In the genomic region with DNA sequence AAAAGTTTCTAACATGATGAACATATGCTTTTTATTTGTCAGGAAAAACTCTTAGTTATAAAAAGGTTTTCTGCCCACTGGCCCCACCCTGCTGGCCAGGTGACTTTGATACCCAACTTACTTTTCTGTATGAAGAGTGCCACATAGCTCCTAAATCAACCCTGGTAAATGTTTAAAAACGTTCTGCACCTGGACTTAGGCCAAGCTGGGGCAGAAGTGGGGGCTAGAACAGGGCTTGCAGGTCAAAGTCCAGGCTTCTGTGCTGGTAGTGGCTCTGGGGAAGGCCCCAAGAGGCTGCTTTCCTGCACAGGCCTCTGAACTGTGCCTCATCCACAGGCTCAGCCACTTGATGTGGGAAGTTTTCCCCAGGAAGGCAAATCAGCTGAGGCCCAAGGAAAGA, we compare ENCODE assay signal across 27 cellular contexts.
DNase-seq lines count a peak whose midpoint lies in the region; ATAC-seq, FAIRE-seq and TF ChIP-seq lines count a peak whose summit lies in the region.
"Had no signal": no experiment of that assay in that cellular context is flagged by ENCODE, and none has a peak within 500 bp of the region (broad histone marks: within the 10 kb centered on the region; RNA-seq: fewer than 3 reads in every experiment).

No MANE protein-coding gene starts in this region.

- H3K79me2 ChIP-seq in HepG2 (ENCODE audit: insufficient read depth, low read length): no peaks in the 10 kb centered on the region

- H3K4me2 ChIP-seq in HepG2 (ENCODE audit: low read depth, low read length): peak overlapping the region; percentile 50
- H3K4me2 ChIP-seq: PC-9 had no signal

- H3K27ac ChIP-seq in body of pancreas: no peak overlapping the region
- no peak overlapping the region for H3K27ac ChIP-seq in HepG2 (ENCODE audit: extremely low read length, insufficient read depth, low read length)
- peak overlapping the region; percentile 91 to 93 for H3K27ac ChIP-seq in mucosa of rectum (ENCODE audit: low read depth in 2 of 2, low read length in 2 of 2)
- H3K27ac ChIP-seq: HL-60, PC-9 had no signal

- no peaks in the 10 kb centered on the region for H4K20me1 ChIP-seq in HepG2 (ENCODE audit: insufficient read depth, low read length)

- H3K9ac ChIP-seq in HepG2 (ENCODE audit: insufficient read depth, low read depth, low read length): no peak overlapping the region
- H3K9ac ChIP-seq in mucosa of rectum (ENCODE audit: low read depth in 1 of 2, low read length in 2 of 2): no peak overlapping the region

- H3K4me3 ChIP-seq in body of pancreas (no peak overlapping the region), HepG2 (replicated peaks in 1 of 3; ENCODE audit: insufficient read depth in 1 of 3, low read depth in 2 of 3, low read length in 3 of 3) (no peak overlapping the region), mucosa of rectum (ENCODE audit: low read length in 2 of 2) (peak overlapping the region in 1 of 2 donors; percentile 1)
- H3K4me3 ChIP-seq: PC-9 had no signal

- TF ChIP-seq RAD21 in HepG2 (CRISPR knock-in tag; IDR thresholded peaks at IDR 0.05): no peak

- in situ Hi-C loops in HepG2 (cut with HindIII; ENCODE audit: extremely low pct_ligation_motif_present, low pct_unique_long_range_greater_than_20kb): no loop called here

- no peak overlapping the region for H2AFZ ChIP-seq in HepG2 (ENCODE audit: low read length)
- H2AFZ ChIP-seq: PC-9 had no signal

- no peak for TF ChIP-seq POLR2A in body of pancreas (IDR thresholded peaks at IDR 0.05)
- no peak for TF ChIP-seq POLR2A in HepG2 (IDR thresholded peaks at IDR 0.05; ENCODE audit: insufficient read depth in 1 of 2, low read depth in 2 of 2, low read length in 2 of 2)

- DNase-seq in body of pancreas (peak in 2 of 4 donors; percentile 25 to 51), HepG2 (ENCODE audit: low spot score) (peak; percentile 3), NCI-H2029 treated with DMSO at 0.1 percent for 48 hours (lab: John Stamatoyannopoulos, UW) (no peak), Right ventricle myocardium superior (no peak)
- no peak for DNase-seq in activated naive CD4-positive, alpha-beta T cell treated with anti-CD3 and anti-CD28 coated beads for 36 hours
- DNase-seq: C1 segment of cervical spinal cord; Caco-2; CD4-positive, alpha-beta memory T cell; DMS 273 treated with DMSO at 0.1 percent for 48 hours; DMS79; EL; Karpas-422; NCI-H1092; NCI-H1417 treated with DMSO at 0.1 percent for 48 hours; NCI-H187 treated with DMSO at 0.1 percent for 48 hours; NCI-H2107; NCI-H446; NCI-H82; NK-92 treated with Interleukin-12 subunit alpha and Interleukin-12 subunit beta, amount 100 ng/mL, for 24 hours; PC-9; RPMI8226; SHP77 had no signal

- H3K9me3 ChIP-seq in body of pancreas (no peaks in the 10 kb centered on the region), HepG2 (ENCODE audit: low read length) (no peaks in the 10 kb centered on the region), mucosa of rectum (ENCODE audit: control insufficient read depth in 2 of 2, low read length in 2 of 2) (no peaks in the 10 kb centered on the region)
- H3K9me3 ChIP-seq: Caco-2 had no signal

- no peaks in the 10 kb centered on the region for H3K36me3 ChIP-seq in body of pancreas (replicated peaks in 1 of 2; ENCODE audit: insufficient read depth in 1 of 2, low read depth in 2 of 2)
- no peaks in the 10 kb centered on the region for H3K36me3 ChIP-seq in HepG2 (replicated peaks in 1 of 2; ENCODE audit: control insufficient read depth in 1 of 2, insufficient read depth in 2 of 2, low read length in 2 of 2)
- no peaks in the 10 kb centered on the region for H3K36me3 ChIP-seq in mucosa of rectum (ENCODE audit: control insufficient read depth in 2 of 2, insufficient read depth in 2 of 2, low read length in 2 of 2)

- TF ChIP-seq EP300 in HepG2 (IDR thresholded peaks at IDR 0.05; ENCODE audit: low read depth in 2 of 2, low read length in 2 of 2) (no peak), HepG2 (CRISPR knock-in tag; IDR thresholded peaks at IDR 0.05; ENCODE audit: borderline replicate concordance) (no peak)

- H3K9me3 Mint-ChIP-seq in activated naive CD4-positive, alpha-beta T cell treated with anti-CD3 and anti-CD28 coated beads for 36 hours: no peaks in the 10 kb centered on the region
- H3K9me3 Mint-ChIP-seq: CD4-positive, alpha-beta memory T cell had no signal

- peaks cover 3% of the 10 kb centered on the region for H3K27me3 Mint-ChIP-seq in activated naive CD4-positive, alpha-beta T cell treated with anti-CD3 and anti-CD28 coated beads for 36 hours (ENCODE audit: low read depth)
- H3K27me3 Mint-ChIP-seq: CD4-positive, alpha-beta memory T cell had no signal

- ATAC-seq in body of pancreas: peak; percentile 62
- ATAC-seq in HepG2: peak; percentile 92
- no peak for ATAC-seq in GM21786 (IDR thresholded peaks at IDR 0.05; ENCODE audit: unreplicated experiment)
- no peak for ATAC-seq in Right ventricle myocardium superior (ENCODE audit: poor library complexity)

- no TSS peak for BruUV-seq in HepG2 (replicated peaks; lab: Mats Ljungman, UMichigan)

- no peak overlapping the region for H3K4me3 Mint-ChIP-seq in activated naive CD4-positive, alpha-beta T cell treated with anti-CD3 and anti-CD28 coated beads for 36 hours
- H3K4me3 Mint-ChIP-seq: CD4-positive, alpha-beta memory T cell had no signal

- intact Hi-C loops in body of pancreas (cut with DNase I): no loop called here
- intact Hi-C loops in HepG2 (cut with micrococcal nuclease; ENCODE audit: unreplicated experiment): no loop called here
- intact Hi-C loops in activated naive CD4-positive, alpha-beta T cell treated with anti-CD3 and anti-CD28 coated beads for 36 hours (cut with micrococcal nuclease): no loop called here
- intact Hi-C loops in Right ventricle myocardium superior (cut with DNase I): no loop called here

- CTCF ChIA-PET in HepG2 (lab: Yijun Ruan, JAX; ENCODE audit: low intra/inter-chr PET ratio, low total read pairs): no interaction called here
- CTCF ChIA-PET in activated naive CD4-positive, alpha-beta T cell treated with anti-CD3 and anti-CD28 coated beads for 36 hours (lab: Charles Lee): no interaction called here

- H3K27me3 ChIP-seq in body of pancreas (no peaks in the 10 kb centered on the region), HepG2 (ENCODE audit: control insufficient read depth in 1 of 2, insufficient read depth in 2 of 2, low read length in 2 of 2) (no peaks in the 10 kb centered on the region), mucosa of rectum (ENCODE audit: control insufficient read depth in 2 of 2, insufficient read depth in 2 of 2, low read length in 2 of 2) (no peaks in the 10 kb centered on the region)

- H3K27ac Mint-ChIP-seq in activated naive CD4-positive, alpha-beta T cell treated with anti-CD3 and anti-CD28 coated beads for 36 hours: no peak overlapping the region
- H3K27ac Mint-ChIP-seq: CD4-positive, alpha-beta memory T cell had no signal

- POLR2A ChIA-PET in HepG2 (lab: Yijun Ruan, JAX): no interaction called here

- H3K4me1 ChIP-seq in body of pancreas: peaks cover 8% of the 10 kb centered on the region
- peaks cover 19% of the 10 kb centered on the region for H3K4me1 ChIP-seq in HepG2 (ENCODE audit: insufficient read depth, low read length)
- peaks cover 18 to 33% of the 10 kb centered on the region in 2 donors for H3K4me1 ChIP-seq in mucosa of rectum (ENCODE audit: control insufficient read depth in 2 of 2, insufficient read depth in 2 of 2, low read length in 2 of 2)

- TF ChIP-seq CTCF in body of pancreas (IDR thresholded peaks at IDR 0.05) (no peak), HepG2 (CRISPR knock-in tag; IDR thresholded peaks at IDR 0.05) (no peak)

- FAIRE-seq in HepG2 (lab: Jason Lieb, UNC): no peak
- FAIRE-seq: GM12892, H54 had no signal

- no peaks in the 10 kb centered on the region for H3K4me1 Mint-ChIP-seq in activated naive CD4-positive, alpha-beta T cell treated with anti-CD3 and anti-CD28 coated beads for 36 hours (ENCODE audit: low read depth)

- H3K36me3 Mint-ChIP-seq in activated naive CD4-positive, alpha-beta T cell treated with anti-CD3 and anti-CD28 coated beads for 36 hours (ENCODE audit: low read depth): no peaks in the 10 kb centered on the region
- H3K36me3 Mint-ChIP-seq: CD4-positive, alpha-beta memory T cell had no signal

- WGBS in body of pancreas, 2 donors: 8 to 10% methylated on average over 1 of the region's 1 CpG
- 0% methylated on average over 1 of the region's 1 CpG for WGBS in HepG2 (ENCODE audit: low lambda C conversion rate)

TF ChIP-seq in HepG2, 621 proteins besides CTCF, POLR2A, EP300 and RAD21 (continues in another document):
- TF ChIP-seq, protein P1, sequence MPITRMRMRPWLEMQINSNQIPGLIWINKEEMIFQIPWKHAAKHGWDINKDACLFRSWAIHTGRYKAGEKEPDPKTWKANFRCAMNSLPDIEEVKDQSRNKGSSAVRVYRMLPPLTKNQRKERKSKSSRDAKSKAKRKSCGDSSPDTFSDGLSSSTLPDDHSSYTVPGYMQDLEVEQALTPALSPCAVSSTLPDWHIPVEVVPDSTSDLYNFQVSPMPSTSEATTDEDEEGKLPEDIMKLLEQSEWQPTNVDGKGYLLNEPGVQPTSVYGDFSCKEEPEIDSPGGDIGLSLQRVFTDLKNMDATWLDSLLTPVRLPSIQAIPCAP (CRISPR knock-in tag; IDR thresholded peaks at IDR 0.05; ENCODE audit: low read depth): no peak
- TF ChIP-seq ZNF501 (CRISPR knock-in tag; IDR thresholded peaks at IDR 0.05): no peak
- TF ChIP-seq, protein P2, sequence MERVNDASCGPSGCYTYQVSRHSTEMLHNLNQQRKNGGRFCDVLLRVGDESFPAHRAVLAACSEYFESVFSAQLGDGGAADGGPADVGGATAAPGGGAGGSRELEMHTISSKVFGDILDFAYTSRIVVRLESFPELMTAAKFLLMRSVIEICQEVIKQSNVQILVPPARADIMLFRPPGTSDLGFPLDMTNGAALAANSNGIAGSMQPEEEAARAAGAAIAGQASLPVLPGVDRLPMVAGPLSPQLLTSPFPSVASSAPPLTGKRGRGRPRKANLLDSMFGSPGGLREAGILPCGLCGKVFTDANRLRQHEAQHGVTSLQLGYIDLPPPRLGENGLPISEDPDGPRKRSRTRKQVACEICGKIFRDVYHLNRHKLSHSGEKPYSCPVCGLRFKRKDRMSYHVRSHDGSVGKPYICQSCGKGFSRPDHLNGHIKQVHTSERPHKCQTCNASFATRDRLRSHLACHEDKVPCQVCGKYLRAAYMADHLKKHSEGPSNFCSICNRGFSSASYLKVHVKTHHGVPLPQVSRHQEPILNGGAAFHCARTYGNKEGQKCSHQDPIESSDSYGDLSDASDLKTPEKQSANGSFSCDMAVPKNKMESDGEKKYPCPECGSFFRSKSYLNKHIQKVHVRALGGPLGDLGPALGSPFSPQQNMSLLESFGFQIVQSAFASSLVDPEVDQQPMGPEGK (CRISPR knock-in tag; IDR thresholded peaks at IDR 0.05): peak; percentile 81
- peak; percentile 85 for TF ChIP-seq HNF4A (CRISPR knock-in tag; IDR thresholded peaks at IDR 0.05)
- TF ChIP-seq ZNF83 (CRISPR knock-in tag; IDR thresholded peaks at IDR 0.05; ENCODE audit: borderline replicate concordance): no peak
- no peak for TF ChIP-seq MED13 (CRISPR knock-in tag; IDR thresholded peaks at IDR 0.05)
- peak; percentile 98 for TF ChIP-seq ZNF205 (CRISPR knock-in tag; IDR thresholded peaks at IDR 0.05)
- peak; percentile 61; the same call in 1 of the 2 replicates for TF ChIP-seq ZFY (CRISPR knock-in tag; IDR thresholded peaks at IDR 0.05)
- TF ChIP-seq ZNF282 (IDR thresholded peaks at IDR 0.05; ENCODE audit: partially characterized antibody): no peak
- no peak for TF ChIP-seq GATA4 (IDR thresholded peaks at IDR 0.05; ENCODE audit: borderline replicate concordance, low read depth)

Comparison
In these comparisons a context has a peak if more than half of its experiments do, and no peak if none do; other contexts are left out.
1. ATAC-seq: peak in body of pancreas (single experiment) and HepG2 (single experiment); none in GM21786 (single experiment) and Right ventricle myocardium superior (single experiment).
2. H3K27ac ChIP-seq: peak in mucosa of rectum (2 of 2); none in body of pancreas (0 of 4) and HepG2 (single experiment).